24 cellular contexts compared by ENCODE assay signal in the genomic region with DNA sequence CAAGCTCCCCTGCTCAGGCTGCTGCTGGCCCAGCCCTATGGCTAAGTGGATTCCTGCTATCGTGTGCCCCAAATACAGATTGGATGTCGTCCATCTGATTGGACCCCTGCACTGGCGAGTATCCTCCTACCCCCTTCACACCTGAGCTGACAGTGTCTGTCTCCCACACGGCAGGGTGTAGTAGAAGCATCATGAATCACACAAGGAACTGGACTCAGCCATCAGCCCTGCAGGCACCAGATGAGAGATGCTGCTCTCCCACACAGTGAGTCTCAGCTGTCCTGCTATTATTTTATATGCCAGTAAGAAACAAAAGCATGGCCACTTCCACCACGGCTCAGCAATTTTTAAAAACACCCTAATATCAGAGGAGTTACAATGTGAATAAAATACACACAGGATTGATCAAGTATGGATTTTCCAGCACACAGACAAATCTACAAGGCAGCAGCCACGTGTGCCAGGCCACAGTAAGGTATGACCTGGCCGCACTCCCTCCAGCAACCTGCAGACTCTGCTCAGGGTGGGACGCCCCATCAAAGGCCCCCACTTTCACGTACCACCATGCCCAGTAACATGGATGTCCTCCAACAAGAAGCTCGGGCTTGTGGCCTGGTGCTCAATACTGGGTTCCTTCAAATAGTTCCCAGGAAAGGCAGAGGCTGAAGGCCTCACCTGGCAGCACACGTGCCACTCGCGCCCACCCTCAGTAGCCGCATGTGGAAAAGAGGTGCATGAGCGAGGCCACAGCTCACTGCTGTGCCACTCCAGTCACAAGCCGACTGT. TPM values are rescaled to one million over a fixed set of nuclear protein-coding genes. Genes with fewer than 3 reads are reported as not detected.
"Had no signal": no experiment of that assay in that cellular context is flagged by ENCODE, and none has a peak within 500 bp of the region (broad histone marks: within the 10 kb centered on the region; RNA-seq: fewer than 3 reads in every experiment).

No MANE protein-coding gene starts in this region.

- H3K36me3 ChIP-seq: thoracic aorta, vagina had no signal

- ATAC-seq: body of pancreas, esophagus mucosa, T-cell had no signal

- H3K9me3 ChIP-seq: body of pancreas, thoracic aorta, vagina had no signal

- H3K27me3 ChIP-seq: body of pancreas, vagina had no signal

- H3K4me1 ChIP-seq: body of pancreas, vagina had no signal

- H3K4me3 ChIP-seq: body of pancreas, thoracic aorta, vagina had no signal

- H3K27ac ChIP-seq: body of pancreas, thoracic aorta, vagina had no signal

- DNase-seq: activated CD4-positive, alpha-beta T cell treated with anti-CD3 and anti-CD28 coated beads for 4 hours; activated CD4-positive, alpha-beta T cell treated with anti-CD3 and anti-CD28 coated beads, Interleukin-2, amount 50 U/mL, for 48 hours; activated CD4-positive, CD25-positive, alpha-beta regulatory T cell; activated effector memory CD4-positive, alpha-beta T cell treated with anti-CD3 and anti-CD28 coated beads, Interleukin-2, amount 50 U/mL, for 16 hours; body of pancreas; effector memory CD4-positive, alpha-beta T cell; foreskin melanocyte; left cardiac atrium; retina; stimulated activated CD4-positive, alpha-beta T cell treated with anti-CD3 and anti-CD28 coated beads, Interleukin-2, amount 100 ng/mL, for 48 hours; stimulated activated CD8-positive, alpha-beta memory T cell treated with anti-CD3 and anti-CD28 coated beads, Interleukin-4, amount 100 ng/mL, for 48 hours; stimulated activated naive CD4-positive, alpha-beta T cell treated with Interleukin-2 at 50 U/mL for 16 hours; T-cell; T1000 had no signal

RNA-seq across cellular contexts. Expression of a gene that starts 44.9 kb away (rescaled TPM):
- total RNA-seq: body of pancreas, cardiac septum, dermis microvascular lymphatic vessel endothelial cell, esophagus mucosa, left cardiac atrium, mononuclear cell, myocyte, omental fat pad, progenitor cell of endocrine pancreas, T-cell, thoracic aorta, vagina had no signal
- polyA plus RNA-seq: neural cell had no signal
